ENCODE assay signal across 16 cellular contexts in the genomic region with DNA sequence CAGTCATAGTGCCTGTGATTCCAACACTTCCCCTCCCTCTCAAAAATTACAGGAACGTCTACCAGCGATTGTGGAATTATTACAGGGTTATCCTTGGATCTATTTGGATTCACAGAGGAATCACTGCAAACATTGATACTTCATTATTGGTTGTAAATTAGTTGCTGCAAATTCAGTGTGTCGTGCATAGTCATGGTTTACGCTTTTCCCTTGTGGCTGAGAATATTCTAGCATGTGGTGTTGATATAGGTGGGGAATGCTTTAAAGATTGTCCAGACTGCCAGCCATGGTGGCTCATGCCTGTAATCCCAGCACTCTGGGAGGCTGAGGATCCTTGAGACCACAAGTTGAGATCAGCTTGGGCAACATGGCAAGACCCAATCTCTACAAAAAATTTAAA. TPM values are rescaled to one million over a fixed set of nuclear protein-coding genes. Genes with fewer than 3 reads are reported as not detected.
A peak's percentile ranks its signal among the peaks of the same experiment; 100 is the strongest.
DNase-seq lines count a peak whose midpoint lies in the region; ATAC-seq and TF ChIP-seq lines count a peak whose summit lies in the region.
"Had no signal": no experiment of that assay in that cellular context is flagged by ENCODE, and none has a peak within 500 bp of the region (broad histone marks: within the 10 kb centered on the region; RNA-seq: fewer than 3 reads in every experiment).

No MANE protein-coding gene starts in this region.

- CTCF ChIA-PET in CD4-positive, alpha-beta T cell (lab: Charles Lee) = no interaction called here

- H3K9me3 Mint-ChIP-seq in CD4-positive, CD25-positive, alpha-beta regulatory T cell = peaks cover 0 to 6% (median 2%) of the 10 kb centered on the region in 7 donors
- H3K9me3 Mint-ChIP-seq in CD4-positive, alpha-beta T cell = no peaks in the 10 kb centered on the region
- H3K9me3 Mint-ChIP-seq in naive thymus-derived CD8-positive, alpha-beta T cell = peaks cover 0 to 13% (median 0%) of the 10 kb centered on the region in 9 donors

- TF ChIP-seq POLR2A in esophagus muscularis mucosa (IDR thresholded peaks at IDR 0.05; ENCODE audit: low read depth) (no peak), Peyer's patch (IDR thresholded peaks at IDR 0.05) (no peak)

- ATAC-seq in CD4-positive, CD25-positive, alpha-beta regulatory T cell (ENCODE audit: low read depth in 2 of 2) = no peak
- no peak for ATAC-seq in CD4-positive, alpha-beta T cell (ENCODE audit: poor library complexity)
- no peak for ATAC-seq in naive thymus-derived CD8-positive, alpha-beta T cell
- no peak for ATAC-seq in Right ventricle myocardium inferior
- ATAC-seq: GM12878 had no signal

- H3K27me3 Mint-ChIP-seq in CD4-positive, CD25-positive, alpha-beta regulatory T cell = no peaks in the 10 kb centered on the region
- no peaks in the 10 kb centered on the region for H3K27me3 Mint-ChIP-seq in CD4-positive, alpha-beta T cell
- H3K27me3 Mint-ChIP-seq in naive thymus-derived CD8-positive, alpha-beta T cell = no peaks in the 10 kb centered on the region

- no peaks in the 10 kb centered on the region for H3K27me3 ChIP-seq in CD4-positive, CD25-positive, alpha-beta regulatory T cell (ENCODE audit: control insufficient read depth, insufficient read depth, low read length)
- H3K27me3 ChIP-seq in CD4-positive, alpha-beta T cell (ENCODE audit: control insufficient read depth, insufficient read depth, low read length) = no peaks in the 10 kb centered on the region
- H3K27me3 ChIP-seq in esophagus muscularis mucosa (no peaks in the 10 kb centered on the region), Peyer's patch (no peaks in the 10 kb centered on the region)

- TF ChIP-seq EP300 in esophagus muscularis mucosa (IDR thresholded peaks at IDR 0.05) = no peak

- POLR2A ChIA-PET in CD4-positive, alpha-beta T cell (lab: Charles Lee) = interaction anchor here (1.5 kb wide), 1 partner anchor 43 kb away, joined by 6 read pairs; no protein-coding TSS in a partner anchor
- POLR2A ChIA-PET in naive thymus-derived CD8-positive, alpha-beta T cell (lab: Charles Lee) = interaction anchor here (0.6 to 2.2 kb wide), 2 partner anchors 11 to 106 kb away, joined by 3 to 6 read pairs; no protein-coding TSS in a partner anchor

- no peaks in the 10 kb centered on the region for H3K4me1 ChIP-seq in CD4-positive, CD25-positive, alpha-beta regulatory T cell (ENCODE audit: control insufficient read depth, insufficient read depth, low read length, poor library complexity, severe bottlenecking)
- H3K4me1 ChIP-seq in esophagus muscularis mucosa = no peaks in the 10 kb centered on the region
- no peaks in the 10 kb centered on the region for H3K4me1 ChIP-seq in Peyer's patch

- H3K27ac ChIP-seq in CD4-positive, CD25-positive, alpha-beta regulatory T cell (ENCODE audit: insufficient read depth, low read length, poor library complexity, severe bottlenecking) = no peak overlapping the region
- H3K27ac ChIP-seq in CD4-positive, alpha-beta T cell (ENCODE audit: low read depth, low read length) = no peak overlapping the region
- H3K27ac ChIP-seq in esophagus muscularis mucosa (replicated peaks in 1 of 4) = no peak overlapping the region
- H3K27ac ChIP-seq in Peyer's patch = no peak overlapping the region

- peak overlapping the region in 2 of 3 donors; percentile 62 to 85 for H3K27ac Mint-ChIP-seq in CD4-positive, CD25-positive, alpha-beta regulatory T cell
- H3K27ac Mint-ChIP-seq in CD4-positive, alpha-beta T cell = peak overlapping the region; percentile 24
- peak overlapping the region in 7 of 10 donors; percentile 38 to 93 (median 81) for H3K27ac Mint-ChIP-seq in naive thymus-derived CD8-positive, alpha-beta T cell

- no peak overlapping the region for H3K4me3 Mint-ChIP-seq in CD4-positive, CD25-positive, alpha-beta regulatory T cell
- no peak overlapping the region for H3K4me3 Mint-ChIP-seq in CD4-positive, alpha-beta T cell
- peak overlapping the region in 1 of 10 donors; percentile 21 for H3K4me3 Mint-ChIP-seq in naive thymus-derived CD8-positive, alpha-beta T cell

- intact Hi-C loops in CD4-positive, alpha-beta T cell (cut with DNase I, micrococcal nuclease) = no loop called here
- intact Hi-C loops in esophagus muscularis mucosa (cut with DNase I) (no loop called here), Right ventricle myocardium inferior (cut with DNase I) (no loop called here)

- 84% methylated on average over 4 of the region's 4 CpGs for WGBS in esophagus muscularis mucosa

- H3K36me3 Mint-ChIP-seq in CD4-positive, CD25-positive, alpha-beta regulatory T cell = peaks cover 52% of the 10 kb centered on the region
- peaks cover 83% of the 10 kb centered on the region for H3K36me3 Mint-ChIP-seq in CD4-positive, alpha-beta T cell (ENCODE audit: low read depth)
- peaks cover 27 to 63% (median 52%) of the 10 kb centered on the region in 3 donors for H3K36me3 Mint-ChIP-seq in naive thymus-derived CD8-positive, alpha-beta T cell

- peaks cover 39% of the 10 kb centered on the region for H3K36me3 ChIP-seq in CD4-positive, CD25-positive, alpha-beta regulatory T cell (ENCODE audit: control insufficient read depth, insufficient read depth, low read length)
- H3K36me3 ChIP-seq in esophagus muscularis mucosa (peaks cover 0 to 56% (median 5%) of the 10 kb centered on the region in 4 donors), Peyer's patch (peaks cover 0 to 42% (median 0%) of the 10 kb centered on the region in 3 donors)

- no peak for TF ChIP-seq CTCF in CD4-positive, alpha-beta T cell (IDR thresholded peaks at IDR 0.05)
- TF ChIP-seq CTCF in esophagus muscularis mucosa (IDR thresholded peaks at IDR 0.05) (no peak), Peyer's patch (IDR thresholded peaks at IDR 0.05) (no peak)

- H3K4me1 Mint-ChIP-seq in CD4-positive, CD25-positive, alpha-beta regulatory T cell = peaks cover 16 to 52% (median 31%) of the 10 kb centered on the region in 4 donors
- H3K4me1 Mint-ChIP-seq in CD4-positive, alpha-beta T cell (ENCODE audit: low read depth) = peaks cover 47% of the 10 kb centered on the region
- peaks cover 26 to 81% (median 59%) of the 10 kb centered on the region in 4 donors for H3K4me1 Mint-ChIP-seq in naive thymus-derived CD8-positive, alpha-beta T cell

- DNase-seq in CD4-positive, CD25-positive, alpha-beta regulatory T cell = no peak
- no peak for DNase-seq in CD4-positive, alpha-beta T cell
- DNase-seq in esophagus muscularis mucosa (ENCODE audit: extremely low spot score) = peak; percentile 60
- DNase-seq in naive thymus-derived CD8-positive, alpha-beta T cell = no peak
- no peak for DNase-seq in Peyer's patch
- DNase-seq in Right ventricle myocardium inferior (ENCODE audit: missing footprints) = no peak
- DNase-seq in Kasumi-1 (lab: John Stamatoyannopoulos, UW) = no peak
- DNase-seq: C1 segment of cervical spinal cord, COR-L47, DMS79, EL, GDM1, GOT3, H7, HCEC 1CT had no signal

- no peak overlapping the region for H3K4me3 ChIP-seq in CD4-positive, CD25-positive, alpha-beta regulatory T cell (ENCODE audit: low read depth, low read length)
- H3K4me3 ChIP-seq in esophagus muscularis mucosa (no peak overlapping the region), Peyer's patch (no peak overlapping the region)
- H3K4me3 ChIP-seq: GM12878 had no signal

- peaks cover 7 to 8% of the 10 kb centered on the region in 2 experiments for H3K9me3 ChIP-seq in CD4-positive, CD25-positive, alpha-beta regulatory T cell (ENCODE audit: control insufficient read depth in 2 of 2, low read length in 2 of 2)
- H3K9me3 ChIP-seq in CD4-positive, alpha-beta T cell (ENCODE audit: control insufficient read depth, low read length) = peaks cover 9% of the 10 kb centered on the region
- H3K9me3 ChIP-seq in esophagus muscularis mucosa (peaks cover 0 to 13% (median 10%) of the 10 kb centered on the region in 4 donors), Peyer's patch (peaks cover 0 to 6% (median 0%) of the 10 kb centered on the region in 4 donors)

RNA-seq across cellular contexts. Expression of a gene that starts 48.7 kb away (rescaled TPM):
- total RNA-seq in CD4-positive, CD25-positive, alpha-beta regulatory T cell = 53.0 TPM
- polyA plus RNA-seq in CD4-positive, CD25-positive, alpha-beta regulatory T cell = 10 to 100 TPM; 41.0 to 58.5 (median 54.7) TPM
- total RNA-seq in CD4-positive, alpha-beta T cell = 10 to 100 TPM; 30.0 to 31.1 TPM
- total RNA-seq in esophagus muscularis mucosa = 10 to 100 TPM in 3 of 4 donors, 1 to 10 TPM in 1; 5.1 to 15.8 (median 11.2) TPM
- 10 to 100 TPM; 64.9 to 72.6 TPM for total RNA-seq in naive thymus-derived CD8-positive, alpha-beta T cell
- 10 to 100 TPM; 37.1 to 64.4 (median 63.7) TPM for polyA plus RNA-seq in naive thymus-derived CD8-positive, alpha-beta T cell
- total RNA-seq in Peyer's patch = 10 to 100 TPM; 12.4 to 25.6 (median 19.2) TPM
- 47.7 TPM for total RNA-seq in Right ventricle myocardium inferior

Comparison
In these comparisons a context has a peak if more than half of its experiments do, and no peak if none do; other contexts are left out.
1. H3K27ac Mint-ChIP-seq: peak in every context shown above with its lines; median percentile 81 in naive thymus-derived CD8-positive, alpha-beta T cell; 74 in CD4-positive, CD25-positive, alpha-beta regulatory T cell; 24 in CD4-positive, alpha-beta T cell.